ENCODE assay signal across 8 cellular contexts in genomic region chr19:8158411-8159074, GRCh38. TPM values are rescaled to one million over a fixed set of nuclear protein-coding genes. Genes with fewer than 3 reads are reported as not detected.
A peak's percentile ranks its signal among the peaks of the same experiment; 100 is the strongest.
DNase-seq lines count a peak whose midpoint lies in the region; ATAC-seq, FAIRE-seq and TF ChIP-seq lines count a peak whose summit lies in the region.

No MANE protein-coding gene starts in this region.

- no peak overlapping the region for H4K91ac ChIP-seq in H1 (replicated peaks; ENCODE audit: insufficient read length, low read length)

- H3K23me2 ChIP-seq in H1 (ENCODE audit: low read depth, low read length): no peaks in the 10 kb centered on the region

- no peak overlapping the region for H2BK5ac ChIP-seq in H1 (ENCODE audit: low read depth, low read length)

- peaks cover 16% of the 10 kb centered on the region for H3K4me1 Mint-ChIP-seq in memory B cell

- peak; percentile 55 for DNase-seq in BE2C
- DNase-seq in H4 (ENCODE audit: low spot score): peak; percentile 84
- DNase-seq in NCI-H345 treated with DMSO at 0.1 percent for 48 hours (lab: John Stamatoyannopoulos, UW; ENCODE audit: unreplicated experiment): peak; percentile 82
- no peak for DNase-seq in H1 (ENCODE audit: low read depth in 1 of 2, low spot score in 2 of 2)
- peak; percentile 52 to 74 for DNase-seq in memory B cell (ENCODE audit: low spot score in 2 of 2)
- DNase-seq in superior temporal gyrus (ENCODE audit: extremely low spot score): peak; percentile 97

- peak; percentile 51 to 59 for ATAC-seq in activated CD4-positive, CD25-positive, alpha-beta regulatory T cell treated with anti-CD3 and anti-CD28 coated beads, Interleukin-2, amount 50 U/mL, for 24 hours
- ATAC-seq in memory B cell (ENCODE audit: low read depth) (peak; percentile 85), HG03565 (IDR thresholded peaks at IDR 0.05; ENCODE audit: unreplicated experiment) (no peak)

- H2BK120ac ChIP-seq in H1 (replicated peaks; ENCODE audit: low read depth, low read length): no peak overlapping the region

- H3K27me3 ChIP-seq in BE2C (no peaks in the 10 kb centered on the region), H1 (replicated peaks in 1 of 4; ENCODE audit: control insufficient read depth in 3 of 4, extremely low read depth in 1 of 4, insufficient read depth in 3 of 4, low read length in 3 of 4) (no peaks in the 10 kb centered on the region)

- H3K23ac ChIP-seq in H1 (ENCODE audit: insufficient read length): no peak overlapping the region

- H3K4ac ChIP-seq in H1 (replicated peaks; ENCODE audit: insufficient read length, low read depth, low read length): no peak overlapping the region

- POLR2A ChIA-PET in H1 (lab: Charles Lee; ENCODE audit: partially characterized antibody): interaction anchor here (0.7 to 1.8 kb wide), 12 partner anchors 9 to 95 kb away, joined by 3 to 9 read pairs (median 3); partner anchors contain the start of gene FBN3

- H3K27ac ChIP-seq in H1 (ENCODE audit: low read depth, low read length): no peak overlapping the region

- H3K4me3 ChIP-seq in BE2C (ENCODE audit: low read depth, low read length): no peak overlapping the region
- H3K4me3 ChIP-seq in H1 (ENCODE audit: extremely low read depth in 1 of 4, insufficient read depth in 2 of 4, low read depth in 3 of 4, low read length in 4 of 4): no peak overlapping the region

- no peak overlapping the region for H2BK15ac ChIP-seq in H1 (ENCODE audit: low read length)

- TF ChIP-seq CTCF in BE2C (IDR thresholded peaks at IDR 0.05; ENCODE audit: low read depth, low read length): peak; percentile 74
- TF ChIP-seq CTCF in H1 (IDR thresholded peaks at IDR 0.05; ENCODE audit: control extremely low read depth in 1 of 3, insufficient read depth in 1 of 3, low read depth in 1 of 3, low read length in 3 of 3): peak; percentile 36 to 89 (median 85)

- H3K14ac ChIP-seq in H1 (ENCODE audit: insufficient read length): no peak overlapping the region

- H2BK12ac ChIP-seq in H1 (ENCODE audit: low read depth, low read length): no peak overlapping the region

- no peak overlapping the region for H3K9ac ChIP-seq in H1 (replicated peaks in 1 of 4; ENCODE audit: extremely low read depth in 1 of 4, low read depth in 3 of 4, low read length in 3 of 4)

- no peak overlapping the region for H4K8ac ChIP-seq in H1 (ENCODE audit: extremely low read depth, insufficient read depth, low read length)

- H3K79me1 ChIP-seq in H1 (ENCODE audit: low read depth, low read length): no peaks in the 10 kb centered on the region

- TF ChIP-seq RAD21 in H1 (IDR thresholded peaks at IDR 0.05 in 1 of 2, conservative IDR thresholded peaks at IDR 0.05 in 1 of 2; ENCODE audit: low read depth in 2 of 2, low read length in 2 of 2): peak; percentile 95 to 97

- TF ChIP-seq POLR2A in H1 (IDR thresholded peaks at IDR 0.05; ENCODE audit: control extremely low read depth in 1 of 2, low read depth in 2 of 2, low read length in 2 of 2): no peak

- H3K18ac ChIP-seq in H1 (ENCODE audit: extremely low read depth, low read length): no peak overlapping the region

- H3K36me3 ChIP-seq in BE2C (no peaks in the 10 kb centered on the region), H1 (ENCODE audit: control insufficient read depth in 2 of 4, insufficient read depth in 4 of 4, low read length in 3 of 4) (no peaks in the 10 kb centered on the region)

- no peak overlapping the region for H2BK20ac ChIP-seq in H1 (ENCODE audit: low read length)

- peak; percentile 74 for FAIRE-seq in H1 (lab: Jason Lieb, UNC)

- H2AK5ac ChIP-seq in H1 (ENCODE audit: low read depth, low read length): no peak overlapping the region

- H3K4me1 ChIP-seq in BE2C (no peaks in the 10 kb centered on the region), H1 (replicated peaks in 1 of 4; ENCODE audit: control insufficient read depth in 3 of 4, insufficient read depth in 4 of 4, low read length in 3 of 4) (peaks cover 0 to 3% (median 0%) of the 10 kb centered on the region in 4 experiments; a peak in 2 of 7 replicates)

- CTCF ChIA-PET in H1 (lab: Charles Lee; ENCODE audit: partially characterized antibody): interaction anchor here (0.6 to 1.9 kb wide), 23 partner anchors 9 to 165 kb away, joined by 3 to 25 read pairs (median 3); no protein-coding TSS in a partner anchor

- no peaks in the 10 kb centered on the region for H3K36me3 Mint-ChIP-seq in memory B cell

- H3K9me3 ChIP-seq in BE2C: no peaks in the 10 kb centered on the region
- H3K9me3 ChIP-seq in H1 (ENCODE audit: insufficient read depth in 2 of 2, low read depth in 1 of 2, low read length in 1 of 2): no peaks in the 10 kb centered on the region

- H3K27ac Mint-ChIP-seq in memory B cell: peak overlapping the region; percentile 50

- WGBS in H1 (ENCODE audit: extremely low coverage in 1 of 2, insufficient coverage in 1 of 2, insufficient read length in 1 of 2, insufficient replicate concordance in 2 of 2, low coverage in 1 of 2, low lambda C conversion rate in 2 of 2, missing lambda C conversion rate in 1 of 2), 2 experiments: 60% methylated on average over 14 of the region's 14 CpGs; no CpG with 5 or more reads in 1 of the 2 experiments

- H3K4me3 Mint-ChIP-seq in memory B cell: no peak overlapping the region

- H3K27me3 Mint-ChIP-seq in memory B cell: peaks cover 8% of the 10 kb centered on the region

- H4K20me1 ChIP-seq in H1 (replicated peaks in 1 of 2; ENCODE audit: control insufficient read depth in 1 of 2, insufficient read depth in 2 of 2, low read length in 2 of 2): no peaks in the 10 kb centered on the region

- no peak overlapping the region for H4K5ac ChIP-seq in H1 (ENCODE audit: insufficient read length, low read depth, low read length)

- no peak for TF ChIP-seq EP300 in H1 (IDR thresholded peaks at IDR 0.05; ENCODE audit: borderline replicate concordance in 1 of 2, low read depth in 2 of 2, low read length in 2 of 2)

- H3K56ac ChIP-seq in H1 (replicated peaks; ENCODE audit: insufficient read length, low read depth, low read length): no peak overlapping the region

- H3K79me2 ChIP-seq in H1 (ENCODE audit: control insufficient read depth in 1 of 2, insufficient read depth in 2 of 2, low read length in 2 of 2): no peaks in the 10 kb centered on the region

- no peak overlapping the region for H3K4me2 ChIP-seq in H1 (ENCODE audit: insufficient read depth in 1 of 2, low read depth in 2 of 2, low read length in 2 of 2)

- H2AFZ ChIP-seq in H1 (ENCODE audit: low read length): no peak overlapping the region

- H3K9me3 Mint-ChIP-seq in memory B cell: no peaks in the 10 kb centered on the region

TF ChIP-seq in H1, 55 proteins besides CTCF, POLR2A, EP300 and RAD21 (continues in another document):
- TF ChIP-seq BRCA1 (IDR thresholded peaks at IDR 0.05; ENCODE audit: low read depth, low read length) (no peak), RNF2 (IDR thresholded peaks at IDR 0.05; ENCODE audit: borderline replicate concordance, low read depth, low read length, missing control alignments, poor library complexity, severe bottlenecking) (no peak), KDM1A (IDR thresholded peaks at IDR 0.05; ENCODE audit: borderline replicate concordance, low read length) (peak; percentile 100), JUN (IDR thresholded peaks at IDR 0.05; ENCODE audit: low read depth, low read length) (no peak), SIN3A (conservative IDR thresholded peaks at IDR 0.05 in 1 of 2, IDR thresholded peaks at IDR 0.05 in 1 of 2; ENCODE audit: low read depth in 1 of 2, low read length in 2 of 2) (no peak), RBBP5 (IDR thresholded peaks at IDR 0.05; ENCODE audit: borderline replicate concordance, low read depth, low read length) (no peak), ATF2 (IDR thresholded peaks at IDR 0.05; ENCODE audit: low read length) (no peak), JUND (IDR thresholded peaks at IDR 0.05; ENCODE audit: low read length) (peak; percentile 25; the same call in 1 of the 2 replicates), KDM5A (IDR thresholded peaks at IDR 0.05; ENCODE audit: low read length) (no peak), TAF1 (IDR thresholded peaks at IDR 0.05; ENCODE audit: low read depth, low read length) (no peak), RFX5 (IDR thresholded peaks at IDR 0.05; ENCODE audit: borderline replicate concordance, low read depth, low read length) (no peak)

RNA-seq across cellular contexts. Expression of gene FBN3, which starts 9.2 kb away (rescaled TPM):
- polyA plus RNA-seq in BE2C (2012; ENCODE audit: insufficient read depth, insufficient read length, low read depth): not detected
- not detected in 2 replicates for total RNA-seq in H4 (2014; rRNA removed; shearing (Covaris generic))
- total RNA-seq in H1 (2021; fragmentation: NEBNext Ultra II Directional; extraction: Animal tissue kit (Norgen Biotek cat#: 25700)): 38.7 and 39.0 TPM in 2 replicates
- 37.1 and 64.1 TPM in 2 replicates for polyA plus RNA-seq in H1 (2011; rRNA removed)
- polyA plus RNA-seq in H1 (2011; cell fraction: cytosol; rRNA removed): 56.0 TPM
- 303 TPM for polyA plus RNA-seq in H1 (2011; cell fraction: nucleus; rRNA removed)
- polyA plus RNA-seq in H1 (2012, experiment 1 of 2): 37.9 to 66.2 TPM (median 58.6 TPM) in 4 replicates
- polyA plus RNA-seq in H1 (2012, experiment 2 of 2): 19.7 TPM
- polyA plus RNA-seq in H1 (2013, experiment 1 of 2): 27.8 TPM
- 19.6 TPM for polyA plus RNA-seq in H1 (2013, experiment 2 of 2)
- 77.0 and 93.3 TPM in 2 replicates for polyA minus RNA-seq in H1 (2011; rRNA and poly(A)+ RNA removed)
- polyA minus RNA-seq in H1 (2011; cell fraction: cytosol; rRNA and poly(A)+ RNA removed): 25.2 TPM
- polyA minus RNA-seq in H1 (2011; cell fraction: nucleus; rRNA and poly(A)+ RNA removed): 51.6 TPM

RNA-seq across cellular contexts. Expression of gene CERS4, which starts 50.6 kb away (rescaled TPM):
- 5.1 TPM for polyA plus RNA-seq in BE2C (2012; ENCODE audit: insufficient read depth, insufficient read length, low read depth)
- 12.7 and 13.9 TPM in 2 replicates for total RNA-seq in H4 (2014; rRNA removed; shearing (Covaris generic))
- total RNA-seq in H1 (2021; fragmentation: NEBNext Ultra II Directional; extraction: Animal tissue kit (Norgen Biotek cat#: 25700)): 88.2 and 96.5 TPM in 2 replicates
- 179 and 183 TPM in 2 replicates for polyA plus RNA-seq in H1 (2011; rRNA removed)
- polyA plus RNA-seq in H1 (2011; cell fraction: cytosol; rRNA removed): 124 TPM
- polyA plus RNA-seq in H1 (2011; cell fraction: nucleus; rRNA removed): 148 TPM
- 43.1 to 71.4 TPM (median 70.4 TPM) in 4 replicates for polyA plus RNA-seq in H1 (2012, experiment 1 of 2)
- 79.4 TPM for polyA plus RNA-seq in H1 (2012, experiment 2 of 2)
- 90.1 TPM for polyA plus RNA-seq in H1 (2013, experiment 1 of 2)
- polyA plus RNA-seq in H1 (2013, experiment 2 of 2): 85.0 TPM
- 127 and 128 TPM in 2 replicates for polyA minus RNA-seq in H1 (2011; rRNA and poly(A)+ RNA removed)
- 57.5 TPM for polyA minus RNA-seq in H1 (2011; cell fraction: cytosol; rRNA and poly(A)+ RNA removed)
- 54.0 TPM for polyA minus RNA-seq in H1 (2011; cell fraction: nucleus; rRNA and poly(A)+ RNA removed)

Comparison
In these comparisons a context has a peak if more than half of its experiments do, and no peak if none do; other contexts are left out.
1. DNase-seq: peak in BE2C (single experiment), H4 (single experiment), NCI-H345 treated with DMSO at 0.1 percent for 48 hours (single experiment), memory B cell (2 of 2) and superior temporal gyrus (single experiment); none in H1 (0 of 2).
2. RNA of gene FBN3, which starts 9.2 kb away (total RNA-seq): 38.7 to 39.0 TPM in H1; not detected in H4; every median in the first group is over 10 times any median in the second.